14 cellular contexts compared by ENCODE assay signal in genomic region chr17:43427362-43428043, GRCh38.
"Had no signal": no experiment of that assay in that cellular context is flagged by ENCODE, and none has a peak within 500 bp of the region (broad histone marks: within the 10 kb centered on the region; RNA-seq: fewer than 3 reads in every experiment).

No MANE protein-coding gene starts in this region.

- H3K9me3 ChIP-seq: esophagus squamous epithelium, psoas muscle, sigmoid colon, testis had no signal

- DNase-seq: activated CD4-positive, alpha-beta memory T cell treated with anti-CD3 and anti-CD28 coated beads, Interleukin-2, amount 10 ng/mL, durations not matched to agents 7 days and 5 days; activated naive CD8-positive, alpha-beta T cell treated with anti-CD3 and anti-CD28 coated beads, Interleukin-2, amount 10 ng/mL, durations not matched to agents 7 days and 5 days; activated T-cell treated with anti-CD3 and anti-CD28 coated beads, Interleukin-2, amount 50 U/mL, for 72 hours; anterior cingulate cortex; esophagus squamous epithelium; foreskin fibroblast; nucleus accumbens; psoas muscle; sigmoid colon; stimulated activated CD4-positive, alpha-beta T cell treated with anti-CD3 and anti-CD28 coated beads, Interleukin-12 subunit alpha, Interleukin-12 subunit beta, amount 100 ng/mL, for 4 hours; stimulated activated naive CD4-positive, alpha-beta T cell treated with Interleukin-2 at 50 U/mL for 16 hours; testis had no signal

- H3K36me3 ChIP-seq: esophagus squamous epithelium, sigmoid colon had no signal

- H3K9me3 Mint-ChIP-seq: activated CD4-positive, alpha-beta memory T cell treated with anti-CD3 and anti-CD28 coated beads, Interleukin-2, amount 10 ng/mL, durations not matched to agents 7 days and 5 days; activated naive CD8-positive, alpha-beta T cell treated with anti-CD3 and anti-CD28 coated beads, Interleukin-2, amount 10 ng/mL, durations not matched to agents 7 days and 5 days; activated T-cell treated with anti-CD3 and anti-CD28 coated beads, Interleukin-2, amount 50 U/mL, for 72 hours; natural killer cell treated with Interleukin-12 subunit alpha and Interleukin-12 subunit beta and Interleukin-15 and Interleukin-18, amount 100 ng/mL, for 72 hours had no signal

- H3K27ac Mint-ChIP-seq: activated CD4-positive, alpha-beta memory T cell treated with anti-CD3 and anti-CD28 coated beads, Interleukin-2, amount 10 ng/mL, durations not matched to agents 7 days and 5 days; activated naive CD8-positive, alpha-beta T cell treated with anti-CD3 and anti-CD28 coated beads, Interleukin-2, amount 10 ng/mL, durations not matched to agents 7 days and 5 days; activated T-cell treated with anti-CD3 and anti-CD28 coated beads, Interleukin-2, amount 50 U/mL, for 72 hours; natural killer cell treated with Interleukin-12 subunit alpha and Interleukin-12 subunit beta and Interleukin-15 and Interleukin-18, amount 100 ng/mL, for 72 hours had no signal

- H3K4me1 ChIP-seq: psoas muscle, testis had no signal

- H3K27ac ChIP-seq: esophagus squamous epithelium, psoas muscle, sigmoid colon, testis had no signal

- H3K4me1 Mint-ChIP-seq: activated CD4-positive, alpha-beta memory T cell treated with anti-CD3 and anti-CD28 coated beads, Interleukin-2, amount 10 ng/mL, durations not matched to agents 7 days and 5 days; activated naive CD8-positive, alpha-beta T cell treated with anti-CD3 and anti-CD28 coated beads, Interleukin-2, amount 10 ng/mL, durations not matched to agents 7 days and 5 days had no signal

- H3K36me3 Mint-ChIP-seq: activated naive CD8-positive, alpha-beta T cell treated with anti-CD3 and anti-CD28 coated beads, Interleukin-2, amount 10 ng/mL, durations not matched to agents 7 days and 5 days; natural killer cell treated with Interleukin-12 subunit alpha and Interleukin-12 subunit beta and Interleukin-15 and Interleukin-18, amount 100 ng/mL, for 72 hours had no signal

- H3K27me3 ChIP-seq: esophagus squamous epithelium, sigmoid colon, testis had no signal

- H3K4me3 ChIP-seq: esophagus squamous epithelium, psoas muscle, sigmoid colon, testis had no signal

- H3K4me3 Mint-ChIP-seq: activated CD4-positive, alpha-beta memory T cell treated with anti-CD3 and anti-CD28 coated beads, Interleukin-2, amount 10 ng/mL, durations not matched to agents 7 days and 5 days; activated naive CD8-positive, alpha-beta T cell treated with anti-CD3 and anti-CD28 coated beads, Interleukin-2, amount 10 ng/mL, durations not matched to agents 7 days and 5 days; activated T-cell treated with anti-CD3 and anti-CD28 coated beads, Interleukin-2, amount 50 U/mL, for 72 hours; natural killer cell treated with Interleukin-12 subunit alpha and Interleukin-12 subunit beta and Interleukin-15 and Interleukin-18, amount 100 ng/mL, for 72 hours had no signal

- FAIRE-seq: bronchial epithelial cell had no signal

- ATAC-seq: activated T-cell treated with anti-CD3 and anti-CD28 coated beads, Interleukin-2, amount 50 U/mL, for 72 hours; natural killer cell treated with Interleukin-12 subunit alpha and Interleukin-12 subunit beta and Interleukin-15 and Interleukin-18, amount 100 ng/mL, for 72 hours; psoas muscle had no signal
